In genomic region chr11:20353829-20354434, GRCh38 we compare ENCODE assay signal across 8 cellular contexts. TPM values are rescaled to one million over a fixed set of nuclear protein-coding genes. Genes with fewer than 3 reads are reported as not detected.
DNase-seq lines count a peak whose midpoint lies in the region; ATAC-seq, FAIRE-seq and TF ChIP-seq lines count a peak whose summit lies in the region.

No MANE protein-coding gene starts in this region.

- no peaks in the 10 kb centered on the region for H3K9me3 Mint-ChIP-seq in naive thymus-derived CD4-positive, alpha-beta T cell

- H3K27me3 Mint-ChIP-seq in naive thymus-derived CD4-positive, alpha-beta T cell: peaks cover 0 to 15% (median 0%) of the 10 kb centered on the region in 5 donors

- H4K20me1 ChIP-seq in endothelial cell of umbilical vein (replicated peaks; ENCODE audit: control insufficient read depth, extremely low read depth, insufficient read depth, low read length): no peaks in the 10 kb centered on the region

- intact Hi-C loops in endothelial cell of umbilical vein (cut with micrococcal nuclease): loop anchor here (1.0 to 10.0 kb wide), 3 partner anchors 403 to 789 kb away; no protein-coding TSS in a partner anchor
- intact Hi-C loops in naive thymus-derived CD4-positive, alpha-beta T cell (cut with micrococcal nuclease): loop anchor here in 1 of 2 donors (5.0 kb wide), 2 partner anchors 112 to 402 kb away; no protein-coding TSS in a partner anchor

- POLR2A ChIA-PET in endothelial cell of umbilical vein (lab: Charles Lee): no interaction called here
- POLR2A ChIA-PET in naive thymus-derived CD4-positive, alpha-beta T cell (lab: Charles Lee): interaction anchor here (1.0 kb wide), 1 partner anchor 10 kb away, joined by 3 read pairs; the partner anchor contains the start of gene HTATIP2

- no peak overlapping the region for H3K4me3 Mint-ChIP-seq in naive thymus-derived CD4-positive, alpha-beta T cell

- H3K36me3 ChIP-seq in endothelial cell of umbilical vein (ENCODE audit: control insufficient read depth in 2 of 2, extremely low read depth in 1 of 2, insufficient read depth in 2 of 2, low read length in 2 of 2): no peaks in the 10 kb centered on the region
- no peaks in the 10 kb centered on the region for H3K36me3 ChIP-seq in naive thymus-derived CD4-positive, alpha-beta T cell (ENCODE audit: control insufficient read depth in 2 of 3, insufficient read depth in 3 of 3, low read length in 3 of 3)

- H3K36me3 Mint-ChIP-seq in naive thymus-derived CD4-positive, alpha-beta T cell: no peaks in the 10 kb centered on the region

- no peaks in the 10 kb centered on the region for H3K9me3 ChIP-seq in endothelial cell of umbilical vein (replicated peaks; ENCODE audit: control insufficient read depth, insufficient read depth, low read length)
- H3K9me3 ChIP-seq in naive thymus-derived CD4-positive, alpha-beta T cell (ENCODE audit: control insufficient read depth in 2 of 3, low read length in 3 of 3): no peaks in the 10 kb centered on the region

- dilution Hi-C loops in endothelial cell of umbilical vein (cut with MboI; ENCODE audit: extremely low pct_ligation_motif_present, low sequenced_read_pairs): no loop called here

- no peak overlapping the region for H3K27ac Mint-ChIP-seq in naive thymus-derived CD4-positive, alpha-beta T cell

- in situ Hi-C loops in ACHN (cut with HindIII; ENCODE audit: low pct_ligation_motif_present, low pct_unique_long_range_greater_than_20kb, low sequenced_read_pairs): no loop called here
- in situ Hi-C loops in G401 (cut with HindIII; ENCODE audit: low sequenced_read_pairs): no loop called here

- peaks cover 0 to 21% (median 8%) of the 10 kb centered on the region in 7 donors for H3K4me1 Mint-ChIP-seq in naive thymus-derived CD4-positive, alpha-beta T cell

- H2AFZ ChIP-seq in endothelial cell of umbilical vein (ENCODE audit: low read depth, low read length): peak overlapping the region; percentile 35

- CTCF ChIA-PET in endothelial cell of umbilical vein (lab: Charles Lee): interaction anchor here (0.7 to 6.1 kb wide), 41 partner anchors 8 to 800 kb away, joined by 3 to 137 read pairs (median 5); no protein-coding TSS in a partner anchor
- CTCF ChIA-PET in naive thymus-derived CD4-positive, alpha-beta T cell (lab: Charles Lee): interaction anchor here (0.7 to 5.2 kb wide), 5 partner anchors 10 to 225 kb away, joined by 3 to 54 read pairs (median 4); partner anchors contain the start of gene HTATIP2

- H3K27ac ChIP-seq in HL-60 (replicated peaks) (no peak overlapping the region), endothelial cell of umbilical vein (ENCODE audit: insufficient read depth, low read depth, low read length) (no peak overlapping the region)
- H3K27ac ChIP-seq in naive thymus-derived CD4-positive, alpha-beta T cell (ENCODE audit: low read depth, low read length): no peak overlapping the region

- no peaks in the 10 kb centered on the region for H3K9me1 ChIP-seq in endothelial cell of umbilical vein (replicated peaks; ENCODE audit: control insufficient read depth, extremely low read depth, insufficient read depth, low read length)

- no peak overlapping the region for H3K9ac ChIP-seq in endothelial cell of umbilical vein (replicated peaks; ENCODE audit: extremely low read depth, insufficient read depth, low read length)

- peak overlapping the region; percentile 66 for H3K4me2 ChIP-seq in endothelial cell of umbilical vein (ENCODE audit: insufficient read depth, low read length)

- no peaks in the 10 kb centered on the region for H3K79me2 ChIP-seq in endothelial cell of umbilical vein (ENCODE audit: control insufficient read depth, insufficient read depth, low read length)

- DNase-seq in ACHN: peak; percentile 44
- DNase-seq in G401 (ENCODE audit: low spot score): peak; percentile 47
- DNase-seq in HL-60 (ENCODE audit: low read depth in 1 of 2, low spot score in 1 of 2): peak in 1 of 2 experiments; percentile 14
- peak; percentile 40 for DNase-seq in RPMI7951 (ENCODE audit: low read depth)
- DNase-seq in endothelial cell of umbilical vein (ENCODE audit: low read depth, low spot score): peak; percentile 55
- DNase-seq in naive thymus-derived CD4-positive, alpha-beta T cell: peak in 2 of 9 donors; percentile 11 to 32
- no peak for DNase-seq in T-helper 2 cell

- peak; percentile 57 for ATAC-seq in naive thymus-derived CD4-positive, alpha-beta T cell
- ATAC-seq in GM19023 (IDR thresholded peaks at IDR 0.05; ENCODE audit: unreplicated experiment): no peak

- TF ChIP-seq CTCF in HL-60 (IDR thresholded peaks at IDR 0.05; ENCODE audit: insufficient read depth, low read length) (peak; percentile 41), endothelial cell of umbilical vein (IDR thresholded peaks at IDR 0.05; ENCODE audit: extremely low read depth in 1 of 2, insufficient read depth in 1 of 2, low read depth in 1 of 2, low read length in 2 of 2) (peak; percentile 71 to 74)

- H3K4me3 ChIP-seq in HL-60 (replicated peaks; ENCODE audit: insufficient read depth, low read length) (no peak overlapping the region), endothelial cell of umbilical vein (replicated peaks in 1 of 3; ENCODE audit: insufficient read depth in 1 of 3, low read depth in 1 of 3, low read length in 3 of 3) (peak overlapping the region in 1 of 3 experiments; percentile 18)
- H3K4me3 ChIP-seq in naive thymus-derived CD4-positive, alpha-beta T cell (ENCODE audit: low read length): no peak overlapping the region

- H3K4me1 ChIP-seq in endothelial cell of umbilical vein (ENCODE audit: control insufficient read depth, extremely low read depth, insufficient read depth, low read length): peaks cover 6% of the 10 kb centered on the region
- no peaks in the 10 kb centered on the region for H3K4me1 ChIP-seq in naive thymus-derived CD4-positive, alpha-beta T cell (ENCODE audit: control insufficient read depth in 2 of 2, insufficient read depth in 2 of 2, low read length in 2 of 2)

- H3K27me3 ChIP-seq in HL-60 (ENCODE audit: insufficient read depth, poor library complexity, severe bottlenecking): no peaks in the 10 kb centered on the region
- H3K27me3 ChIP-seq in endothelial cell of umbilical vein (ENCODE audit: control insufficient read depth in 2 of 2, insufficient read depth in 2 of 2, low read length in 2 of 2): peaks cover 2 to 18% of the 10 kb centered on the region in 2 experiments
- H3K27me3 ChIP-seq in naive thymus-derived CD4-positive, alpha-beta T cell (ENCODE audit: control insufficient read depth in 2 of 2, insufficient read depth in 2 of 2, low read length in 2 of 2): no peaks in the 10 kb centered on the region

- peak; percentile 84 for FAIRE-seq in endothelial cell of umbilical vein (lab: Jason Lieb, UNC)

- BruUV-seq in endothelial cell of umbilical vein (replicated peaks; lab: Mats Ljungman, UMichigan): no TSS peak

- TF ChIP-seq POLR2A in endothelial cell of umbilical vein (IDR thresholded peaks at IDR 0.05; ENCODE audit: low read depth, low read length): no peak

TF ChIP-seq in endothelial cell of umbilical vein, 7 proteins besides CTCF, POLR2A, EP300 and RAD21:
- no peak for TF ChIP-seq MYC (IDR thresholded peaks at IDR 0.05; ENCODE audit: low read depth, low read length)
- no peak for TF ChIP-seq EZH2 (IDR thresholded peaks at IDR 0.05; ENCODE audit: borderline replicate concordance, low read depth, low read length, severe bottlenecking)
- TF ChIP-seq FOS (IDR thresholded peaks at IDR 0.05; ENCODE audit: borderline replicate concordance, insufficient read depth, low read length): no peak
- no peak for TF ChIP-seq POLR2AphosphoS5 (IDR thresholded peaks at IDR 0.05; ENCODE audit: insufficient read depth, low read depth, low read length)
- no peak for TF ChIP-seq JUN (IDR thresholded peaks at IDR 0.05; ENCODE audit: borderline replicate concordance, insufficient read depth, insufficient read length, low read depth)
- TF ChIP-seq MAX (IDR thresholded peaks at IDR 0.05; ENCODE audit: insufficient read depth, insufficient read length): no peak
- no peak for TF ChIP-seq GATA2 (IDR thresholded peaks at IDR 0.05; ENCODE audit: insufficient read depth, insufficient read length, low read depth, low read length)
TF ChIP-seq in endothelial cell of umbilical vein: peak in this region for 0.

RNA-seq across cellular contexts. Expression of gene HTATIP2, which starts 9.6 kb away (rescaled TPM):
- total RNA-seq in G401 (2014; rRNA removed; shearing (Covaris generic)): not detected in 2 replicates
- total RNA-seq in RPMI7951 (2014; rRNA removed; shearing (Covaris generic)): 54.5 and 67.4 TPM in 2 replicates
- total RNA-seq in endothelial cell of umbilical vein: 54.4 and 57.6 TPM in 2 replicates
- 26.6 and 37.2 TPM in 2 replicates for polyA plus RNA-seq in endothelial cell of umbilical vein
- 49.2 and 52.9 TPM in 2 replicates for polyA plus RNA-seq in endothelial cell of umbilical vein (2011; cell fraction: cytosol; rRNA removed)
- 27.9 and 40.4 TPM in 2 replicates for polyA plus RNA-seq in endothelial cell of umbilical vein (2011; cell fraction: nucleus; rRNA removed)
- 84.4 and 87.3 TPM in 2 replicates for polyA plus RNA-seq in endothelial cell of umbilical vein (2012)
- 40.7 and 43.4 TPM in 2 replicates for polyA minus RNA-seq in endothelial cell of umbilical vein
- polyA minus RNA-seq in endothelial cell of umbilical vein (2011; cell fraction: cytosol; rRNA and poly(A)+ RNA removed): 52.8 TPM
- 12.0 and 14.2 TPM in 2 replicates for polyA minus RNA-seq in endothelial cell of umbilical vein (2011; cell fraction: nucleus; rRNA and poly(A)+ RNA removed)
- 10 to 100 TPM; 12.0 to 47.1 (median 38.6) TPM for total RNA-seq in naive thymus-derived CD4-positive, alpha-beta T cell
- polyA plus RNA-seq in naive thymus-derived CD4-positive, alpha-beta T cell: 10 to 100 TPM; 55.3 to 70.2 TPM

RNA-seq across cellular contexts. Expression of gene PRMT3, which starts 33.6 kb away (rescaled TPM):
- total RNA-seq in G401 (2014; rRNA removed; shearing (Covaris generic)): 30.9 and 53.6 TPM in 2 replicates
- total RNA-seq in RPMI7951 (2014; rRNA removed; shearing (Covaris generic)): 14.6 and 18.3 TPM in 2 replicates
- total RNA-seq in endothelial cell of umbilical vein: 13.3 and 15.2 TPM in 2 replicates
- polyA plus RNA-seq in endothelial cell of umbilical vein: 5.0 and 6.2 TPM in 2 replicates
- 8.1 and 8.3 TPM in 2 replicates for polyA plus RNA-seq in endothelial cell of umbilical vein (2011; cell fraction: cytosol; rRNA removed)
- polyA plus RNA-seq in endothelial cell of umbilical vein (2011; cell fraction: nucleus; rRNA removed): 10.0 and 13.2 TPM in 2 replicates
- polyA plus RNA-seq in endothelial cell of umbilical vein (2012): 13.1 and 18.2 TPM in 2 replicates
- polyA minus RNA-seq in endothelial cell of umbilical vein: 7.7 and 9.0 TPM in 2 replicates
- polyA minus RNA-seq in endothelial cell of umbilical vein (2011; cell fraction: cytosol; rRNA and poly(A)+ RNA removed): 30.2 TPM
- 16.5 and 16.9 TPM in 2 replicates for polyA minus RNA-seq in endothelial cell of umbilical vein (2011; cell fraction: nucleus; rRNA and poly(A)+ RNA removed)
- 10 to 100 TPM; 12.5 to 19.0 (median 17.7) TPM for total RNA-seq in naive thymus-derived CD4-positive, alpha-beta T cell
- 10 to 100 TPM in 1 of 2 donors, 1 to 10 TPM in 1; 7.6 to 10.3 TPM for polyA plus RNA-seq in naive thymus-derived CD4-positive, alpha-beta T cell

Comparison
In these comparisons a context has a peak if more than half of its experiments do, and no peak if none do; other contexts are left out.
1. DNase-seq: peak in ACHN (single experiment), G401 (single experiment), RPMI7951 (single experiment) and endothelial cell of umbilical vein (single experiment); none in T-helper 2 cell (0 of 5).
2. RNA of gene HTATIP2, which starts 9.6 kb away (total RNA-seq): 54.4 to 57.6 TPM in endothelial cell of umbilical vein, 54.5 to 67.4 TPM in RPMI7951 and 12.0 to 47.1 TPM in naive thymus-derived CD4-positive, alpha-beta T cell; not detected in G401; every median in the first group is over 10 times any median in the second.